Comparison of ENCODE assay signal across 18 cellular contexts in the genomic region with DNA sequence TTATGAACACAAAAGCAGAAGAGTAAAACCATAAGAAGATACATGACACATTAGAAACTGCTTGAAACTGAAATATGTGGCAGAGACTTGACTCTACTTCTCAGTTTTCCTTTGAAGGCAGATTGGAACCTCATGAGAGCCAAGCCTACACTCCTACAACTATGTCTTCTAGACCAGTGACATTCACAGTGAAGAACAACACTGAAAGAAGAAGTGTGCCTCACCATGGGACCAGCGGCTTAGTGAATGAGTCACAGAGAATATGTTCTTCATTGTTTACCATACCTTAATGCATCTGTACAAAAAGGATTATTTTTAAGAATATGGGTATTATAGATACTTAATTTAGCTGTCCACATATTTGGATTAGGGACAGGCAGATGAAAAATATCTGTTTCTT.
"Had no signal": no experiment of that assay in that cellular context is flagged by ENCODE, and none has a peak within 500 bp of the region (broad histone marks: within the 10 kb centered on the region; RNA-seq: fewer than 3 reads in every experiment).

No MANE protein-coding gene starts in this region.

- ATAC-seq: left colon; left ventricle myocardium superior; naive thymus-derived CD4-positive, alpha-beta T cell; right lobe of liver; stimulated activated effector memory CD8-positive, alpha-beta T cell treated with anti-CD3 and anti-CD28 coated beads, Interleukin-12 subunit alpha, Interleukin-12 subunit beta, amount 100 ng/mL, for 72 hours had no signal

- FAIRE-seq: endothelial cell of umbilical vein had no signal

- DNase-seq: effector CD4-positive, alpha-beta T cell; endodermal cell; erythroblast; foreskin melanocyte; head of caudate nucleus; left colon; left ventricle myocardium superior; mesenchymal stem cell; naive thymus-derived CD4-positive, alpha-beta T cell; nephron progenitor cell; retina; right lobe of liver; stimulated activated CD4-positive, alpha-beta T cell treated with anti-CD3 and anti-CD28 coated beads, Interleukin-4, amount 100 ng/mL, for 1 hour; stimulated activated CD8-positive, alpha-beta memory T cell treated with anti-CD3 and anti-CD28 coated beads, Interleukin-4, amount 100 ng/mL, for 48 hours; tibial artery; upper lobe of left lung had no signal
